1 cellular context compared by ENCODE assay signal in the genomic region with DNA sequence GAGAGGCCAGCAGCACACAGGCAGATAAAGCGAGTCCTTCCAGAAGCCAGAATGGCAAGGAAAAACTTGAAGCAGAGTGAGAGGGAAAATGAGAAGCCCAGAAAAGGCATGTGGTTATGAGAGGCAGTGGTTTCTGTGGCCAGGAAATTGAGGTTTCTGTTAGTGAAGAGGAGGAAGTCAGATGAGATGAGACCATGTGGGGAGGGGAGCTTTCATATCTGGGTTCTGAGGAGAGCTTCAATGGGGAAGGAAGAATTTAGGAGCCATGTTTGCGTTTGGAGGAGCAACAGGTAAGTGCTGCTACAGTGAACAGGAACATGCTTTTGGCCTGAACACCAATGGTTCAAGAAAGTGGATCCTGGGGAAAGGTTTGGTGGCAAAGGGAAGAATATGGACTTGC.
TF ChIP-seq lines count a peak whose summit lies in the region.

No MANE protein-coding gene starts in this region.

TF ChIP-seq in SK-N-SH, 30 proteins besides CTCF, POLR2A, EP300 and RAD21 (continued from another document):
- TF ChIP-seq REST (IDR thresholded peaks at IDR 0.05; ENCODE audit: low read depth, low read length) (no peak), PBX3 (IDR thresholded peaks at IDR 0.05) (no peak), MEF2A (IDR thresholded peaks at IDR 0.05; ENCODE audit: borderline replicate concordance, low read depth) (no peak), USF2 (IDR thresholded peaks at IDR 0.05; ENCODE audit: borderline replicate concordance, low read depth, low read length) (no peak), FOXM1 (IDR thresholded peaks at IDR 0.05; ENCODE audit: low read depth) (no peak), SMC3 (IDR thresholded peaks at IDR 0.05; ENCODE audit: low read depth, low read length) (no peak)
TF ChIP-seq in SK-N-SH: peak in this region for 0.
